29 cellular contexts compared by ENCODE assay signal in genomic region chr18:49827996-49828395, GRCh38.
"Had no signal": no experiment of that assay in that cellular context is flagged by ENCODE, and none has a peak within 500 bp of the region (broad histone marks: within the 10 kb centered on the region; RNA-seq: fewer than 3 reads in every experiment).

No MANE protein-coding gene starts in this region.

- H3K9me3 ChIP-seq: colonic mucosa, esophagus muscularis mucosa, esophagus squamous epithelium, gastrocnemius medialis had no signal

- H3K4me3 ChIP-seq: colonic mucosa, coronary artery, dorsolateral prefrontal cortex, esophagus muscularis mucosa, esophagus squamous epithelium, gastrocnemius medialis, gastroesophageal sphincter, heart left ventricle, heart right ventricle had no signal

- DNase-seq: colonic mucosa; cortex of kidney; dermis blood vessel endothelial cell; dorsolateral prefrontal cortex; effector CD4-positive, alpha-beta T cell; effector CD8-positive, alpha-beta T cell; effector memory CD4-positive, alpha-beta T cell; effector memory CD8-positive, alpha-beta T cell; endodermal cell; erythroblast; esophagus squamous epithelium; foreskin fibroblast; foreskin keratinocyte; foreskin melanocyte; gastrocnemius medialis; glutamatergic neuron; head of caudate nucleus; heart left ventricle; heart right ventricle had no signal

- FAIRE-seq: colon, endometrium, endothelial cell of umbilical vein, frontal cortex had no signal

- H3K4me3 Mint-ChIP-seq: dendritic cell treated with granulocyte-macrophage colony-stimulating factor and Interleukin-4, amounts not matched to agents 40 ng/mL and 50 ng/mL, for 4 days; effector memory CD8-positive, alpha-beta T cell; endodermal cell had no signal

- H3K27me3 Mint-ChIP-seq: effector memory CD8-positive, alpha-beta T cell had no signal

- H3K4me1 Mint-ChIP-seq: endodermal cell had no signal

- H3K36me3 ChIP-seq: colonic mucosa, esophagus muscularis mucosa, gastrocnemius medialis, gastroesophageal sphincter, heart left ventricle, heart right ventricle had no signal

- H3K9me3 Mint-ChIP-seq: effector memory CD8-positive, alpha-beta T cell had no signal

- H3K27me3 ChIP-seq: colonic mucosa, dorsolateral prefrontal cortex, esophagus muscularis mucosa, esophagus squamous epithelium, foreskin keratinocyte, gastrocnemius medialis, gastroesophageal sphincter, heart left ventricle, heart right ventricle had no signal

- H3K27ac ChIP-seq: colonic mucosa, coronary artery, dorsolateral prefrontal cortex, epithelial cell of prostate, esophagus muscularis mucosa, esophagus squamous epithelium, foreskin keratinocyte, gastrocnemius medialis, gastroesophageal sphincter, heart left ventricle, heart right ventricle had no signal

- ATAC-seq: effector memory CD8-positive, alpha-beta T cell; esophagus mucosa; foreskin keratinocyte; gastrocnemius medialis; gastroesophageal sphincter; heart left ventricle; heart right ventricle had no signal

- H3K27ac Mint-ChIP-seq: dendritic cell treated with granulocyte-macrophage colony-stimulating factor and Interleukin-4, amounts not matched to agents 40 ng/mL and 50 ng/mL, for 4 days; effector memory CD8-positive, alpha-beta T cell; endodermal cell had no signal

- H3K4me1 ChIP-seq: colonic mucosa, esophagus muscularis mucosa, esophagus squamous epithelium, foreskin keratinocyte, gastrocnemius medialis, gastroesophageal sphincter, heart left ventricle had no signal
